Comparison of ENCODE assay signal across 10 cellular contexts in the genomic region with DNA sequence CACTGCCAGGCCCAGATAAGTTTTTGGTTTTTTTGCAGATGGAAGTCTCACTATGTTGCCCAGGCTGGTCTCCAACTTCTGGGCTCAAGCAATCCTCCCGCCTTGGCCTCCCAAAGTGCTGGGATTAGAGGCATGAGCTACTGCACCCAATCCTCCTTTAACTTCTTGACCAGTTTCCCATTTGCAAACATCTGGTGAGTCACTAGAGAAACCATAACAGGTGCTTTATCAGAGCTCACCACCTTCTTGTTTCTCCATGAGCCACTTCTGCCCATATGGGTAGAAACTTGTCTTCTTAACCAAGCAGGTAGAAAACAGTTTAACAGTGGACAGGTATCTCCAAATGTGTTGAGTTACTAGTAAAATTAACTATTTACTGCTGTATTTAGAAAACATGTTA.
"Had no signal": no experiment of that assay in that cellular context is flagged by ENCODE, and none has a peak within 500 bp of the region (broad histone marks: within the 10 kb centered on the region; RNA-seq: fewer than 3 reads in every experiment).

No MANE protein-coding gene starts in this region.

- H3K9ac ChIP-seq: GM23248, KMS-11 had no signal

- H2AFZ ChIP-seq: GM23248 had no signal

- H3K4me2 ChIP-seq: KMS-11 had no signal

- FAIRE-seq: H54, HTR-8/SVneo had no signal

- H3K4me3 ChIP-seq: GM23248 had no signal

- DNase-seq: GM23248, GOT3, H9, HCEC 1CT, IMR-90, Karpas-422, KBM-7 had no signal

- H3K27ac ChIP-seq: GM23248, KMS-11 had no signal
